1 cellular context compared by ENCODE assay signal in genomic region chr22:35509960-35510359, GRCh38.
TF ChIP-seq lines count a peak whose summit lies in the region.

No MANE protein-coding gene starts in this region.

TF ChIP-seq in IMR-90, 13 proteins besides CTCF, POLR2A, EP300 and RAD21 (continued from another document):
- no peak for TF ChIP-seq USF2 (IDR thresholded peaks at IDR 0.05; ENCODE audit: low read depth, low read length)
- no peak for TF ChIP-seq MAZ (IDR thresholded peaks at IDR 0.05; ENCODE audit: borderline replicate concordance, low read depth, low read length)
